1 cellular context compared by ENCODE assay signal in the genomic region with DNA sequence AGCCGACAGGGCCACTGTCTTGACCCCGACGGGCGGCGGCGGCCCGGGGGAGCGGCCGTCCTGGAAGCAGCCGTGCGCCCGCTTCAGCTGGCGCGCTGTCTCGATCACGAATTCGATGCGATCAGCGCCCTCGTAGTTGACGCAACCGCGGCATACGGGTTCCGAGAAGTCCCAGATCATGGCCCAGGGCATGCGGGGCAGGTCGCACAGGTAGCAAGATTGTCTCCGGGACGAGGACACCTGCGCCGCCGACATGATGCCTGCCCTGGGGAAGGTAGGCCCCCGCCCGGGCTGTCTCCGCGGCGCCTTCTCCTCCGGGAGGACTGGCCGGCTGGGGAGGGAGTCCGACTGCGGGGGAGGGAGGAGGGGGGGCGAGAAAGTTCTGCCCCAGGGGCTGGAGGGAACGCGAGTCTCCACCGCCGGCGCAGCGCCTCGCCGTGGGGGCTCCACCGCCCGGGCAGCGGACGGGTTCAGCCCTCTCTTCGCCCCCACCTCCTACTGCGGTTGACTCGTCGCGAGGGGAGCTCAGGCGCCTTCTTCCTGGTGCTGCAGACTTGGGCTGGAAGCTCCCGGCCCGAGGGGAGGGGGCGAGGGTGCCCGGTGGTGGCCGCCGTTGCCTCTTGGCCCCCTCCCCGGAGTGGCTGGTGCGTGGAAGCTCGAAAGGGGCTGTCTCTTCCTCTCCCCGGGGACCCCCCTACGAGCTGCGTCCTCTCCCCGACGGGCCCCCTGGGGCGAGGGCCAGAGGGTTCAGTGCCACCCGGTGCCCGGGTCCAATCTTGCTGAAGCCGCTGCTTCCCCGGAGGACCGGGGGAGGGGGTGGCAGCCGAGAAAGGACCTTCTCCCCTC.
TF ChIP-seq lines count a peak whose summit lies in the region.

No MANE protein-coding gene starts in this region.

TF ChIP-seq in HepG2, 621 proteins besides CTCF, POLR2A, EP300 and RAD21 (continued from another document and continues in another):
- TF ChIP-seq, protein P1, sequence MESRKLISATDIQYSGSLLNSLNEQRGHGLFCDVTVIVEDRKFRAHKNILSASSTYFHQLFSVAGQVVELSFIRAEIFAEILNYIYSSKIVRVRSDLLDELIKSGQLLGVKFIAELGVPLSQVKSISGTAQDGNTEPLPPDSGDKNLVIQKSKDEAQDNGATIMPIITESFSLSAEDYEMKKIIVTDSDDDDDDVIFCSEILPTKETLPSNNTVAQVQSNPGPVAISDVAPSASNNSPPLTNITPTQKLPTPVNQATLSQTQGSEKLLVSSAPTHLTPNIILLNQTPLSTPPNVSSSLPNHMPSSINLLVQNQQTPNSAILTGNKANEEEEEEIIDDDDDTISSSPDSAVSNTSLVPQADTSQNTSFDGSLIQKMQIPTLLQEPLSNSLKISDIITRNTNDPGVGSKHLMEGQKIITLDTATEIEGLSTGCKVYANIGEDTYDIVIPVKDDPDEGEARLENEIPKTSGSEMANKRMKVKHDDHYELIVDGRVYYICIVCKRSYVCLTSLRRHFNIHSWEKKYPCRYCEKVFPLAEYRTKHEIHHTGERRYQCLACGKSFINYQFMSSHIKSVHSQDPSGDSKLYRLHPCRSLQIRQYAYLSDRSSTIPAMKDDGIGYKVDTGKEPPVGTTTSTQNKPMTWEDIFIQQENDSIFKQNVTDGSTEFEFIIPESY (CRISPR knock-in tag; IDR thresholded peaks at IDR 0.05): no peak
- no peak for TF ChIP-seq ZNF207 (IDR thresholded peaks at IDR 0.05; ENCODE audit: borderline replicate concordance)
- peak; percentile 56; the same call in 1 of the 2 replicates for TF ChIP-seq PITX1 (CRISPR knock-in tag; IDR thresholded peaks at IDR 0.05)
- TF ChIP-seq CC2D1A (CRISPR knock-in tag; IDR thresholded peaks at IDR 0.05): no peak
- TF ChIP-seq, protein P2, sequence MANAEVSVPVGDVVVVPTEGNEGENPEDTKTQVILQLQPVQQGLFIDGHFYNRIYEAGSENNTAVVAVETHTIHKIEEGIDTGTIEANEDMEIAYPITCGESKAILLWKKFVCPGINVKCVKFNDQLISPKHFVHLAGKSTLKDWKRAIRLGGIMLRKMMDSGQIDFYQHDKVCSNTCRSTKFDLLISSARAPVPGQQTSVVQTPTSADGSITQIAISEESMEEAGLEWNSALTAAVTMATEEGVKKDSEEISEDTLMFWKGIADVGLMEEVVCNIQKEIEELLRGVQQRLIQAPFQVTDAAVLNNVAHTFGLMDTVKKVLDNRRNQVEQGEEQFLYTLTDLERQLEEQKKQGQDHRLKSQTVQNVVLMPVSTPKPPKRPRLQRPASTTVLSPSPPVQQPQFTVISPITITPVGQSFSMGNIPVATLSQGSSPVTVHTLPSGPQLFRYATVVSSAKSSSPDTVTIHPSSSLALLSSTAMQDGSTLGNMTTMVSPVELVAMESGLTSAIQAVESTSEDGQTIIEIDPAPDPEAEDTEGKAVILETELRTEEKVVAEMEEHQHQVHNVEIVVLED (CRISPR knock-in tag; IDR thresholded peaks at IDR 0.05; ENCODE audit: borderline replicate concordance): no peak
- TF ChIP-seq, protein P3, sequence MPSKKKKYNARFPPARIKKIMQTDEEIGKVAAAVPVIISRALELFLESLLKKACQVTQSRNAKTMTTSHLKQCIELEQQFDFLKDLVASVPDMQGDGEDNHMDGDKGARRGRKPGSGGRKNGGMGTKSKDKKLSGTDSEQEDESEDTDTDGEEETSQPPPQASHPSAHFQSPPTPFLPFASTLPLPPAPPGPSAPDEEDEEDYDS (CRISPR knock-in tag; IDR thresholded peaks at IDR 0.05): no peak
- no peak for TF ChIP-seq TOPORS (CRISPR knock-in tag; IDR thresholded peaks at IDR 0.05)
- TF ChIP-seq CHCHD3 (CRISPR knock-in tag; IDR thresholded peaks at IDR 0.05): no peak
- TF ChIP-seq RXRB (CRISPR knock-in tag; IDR thresholded peaks at IDR 0.05; ENCODE audit: borderline replicate concordance): no peak
- TF ChIP-seq ZSCAN9 (CRISPR knock-in tag; IDR thresholded peaks at IDR 0.05; ENCODE audit: borderline replicate concordance): no peak
- no peak for TF ChIP-seq IKZF1 (IDR thresholded peaks at IDR 0.05)
- no peak for TF ChIP-seq ZZZ3 (CRISPR knock-in tag; IDR thresholded peaks at IDR 0.05; ENCODE audit: borderline replicate concordance)
- TF ChIP-seq ZNF446 (CRISPR knock-in tag; IDR thresholded peaks at IDR 0.05): 0 out of 2 replicates have a peak, but pooled peaks have one; percentile 33
- no peak for TF ChIP-seq SIX4 (CRISPR knock-in tag; IDR thresholded peaks at IDR 0.05)
- TF ChIP-seq, protein P4, sequence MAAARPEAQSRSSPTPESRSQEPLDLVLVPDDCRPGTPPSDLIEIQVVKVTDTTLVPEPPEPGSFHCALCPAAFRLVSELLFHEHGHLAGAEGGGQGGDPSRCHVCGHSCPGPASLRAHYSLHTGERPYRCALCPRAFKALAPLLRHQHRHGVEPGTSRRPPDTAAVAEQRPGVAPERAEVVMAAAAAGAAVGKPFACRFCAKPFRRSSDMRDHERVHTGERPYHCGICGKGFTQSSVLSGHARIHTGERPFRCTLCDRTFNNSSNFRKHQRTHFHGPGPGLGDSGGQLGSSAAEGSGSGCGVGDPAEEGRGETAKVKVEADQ (CRISPR knock-in tag; IDR thresholded peaks at IDR 0.05; ENCODE audit: borderline replicate concordance): no peak
- no peak for TF ChIP-seq MIER2 (CRISPR knock-in tag; IDR thresholded peaks at IDR 0.05)
- TF ChIP-seq SNRNP70 (IDR thresholded peaks at IDR 0.05; ENCODE audit: low read depth, low read length): no peak
- TF ChIP-seq, protein P5, sequence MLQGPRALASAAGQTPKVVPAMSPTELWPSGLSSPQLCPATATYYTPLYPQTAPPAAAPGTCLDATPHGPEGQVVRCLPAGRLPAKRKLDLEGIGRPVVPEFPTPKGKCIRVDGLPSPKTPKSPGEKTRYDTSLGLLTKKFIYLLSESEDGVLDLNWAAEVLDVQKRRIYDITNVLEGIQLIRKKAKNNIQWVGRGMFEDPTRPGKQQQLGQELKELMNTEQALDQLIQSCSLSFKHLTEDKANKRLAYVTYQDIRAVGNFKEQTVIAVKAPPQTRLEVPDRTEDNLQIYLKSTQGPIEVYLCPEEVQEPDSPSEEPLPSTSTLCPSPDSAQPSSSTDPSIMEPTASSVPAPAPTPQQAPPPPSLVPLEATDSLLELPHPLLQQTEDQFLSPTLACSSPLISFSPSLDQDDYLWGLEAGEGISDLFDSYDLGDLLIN (CRISPR knock-in tag; IDR thresholded peaks at IDR 0.05; ENCODE audit: borderline replicate concordance): no peak
- no peak for TF ChIP-seq ZNF260 (CRISPR knock-in tag; IDR thresholded peaks at IDR 0.05; ENCODE audit: borderline replicate concordance, low read depth)
- TF ChIP-seq YEATS2 (CRISPR knock-in tag; IDR thresholded peaks at IDR 0.05; ENCODE audit: borderline replicate concordance): peak; percentile 61; the same call in 1 of the 2 replicates
- no peak for TF ChIP-seq KLF15 (CRISPR knock-in tag; IDR thresholded peaks at IDR 0.05; ENCODE audit: borderline replicate concordance)
- TF ChIP-seq TGIF2 (CRISPR knock-in tag; IDR thresholded peaks at IDR 0.05): no peak
- TF ChIP-seq RARG (CRISPR knock-in tag; IDR thresholded peaks at IDR 0.05; ENCODE audit: low read depth): no peak
- TF ChIP-seq KDM2A (CRISPR knock-in tag; IDR thresholded peaks at IDR 0.05; ENCODE audit: borderline replicate concordance, low read depth): peak; percentile 57; the same call in 1 of the 2 replicates
- TF ChIP-seq PRMT3 (CRISPR knock-in tag; IDR thresholded peaks at IDR 0.05; ENCODE audit: borderline replicate concordance, low read depth): no peak
- TF ChIP-seq ZNF761 (CRISPR knock-in tag; conservative IDR thresholded peaks at IDR 0.05): no peak
- no peak for TF ChIP-seq ZNF850 (CRISPR knock-in tag; conservative IDR thresholded peaks at IDR 0.05)
- no peak for TF ChIP-seq ZSCAN29 (CRISPR knock-in tag; conservative IDR thresholded peaks at IDR 0.05)
- peak; percentile 1; the same call in 1 of the 2 replicates for TF ChIP-seq HOXA3 (CRISPR knock-in tag; IDR thresholded peaks at IDR 0.05)
- no peak for TF ChIP-seq SRSF9 (IDR thresholded peaks at IDR 0.05; ENCODE audit: borderline replicate concordance, insufficient read depth, low read depth, low read length, poor library complexity, severe bottlenecking)
- TF ChIP-seq TBL1XR1 (IDR thresholded peaks at IDR 0.05; ENCODE audit: borderline replicate concordance, low read length, partially characterized antibody): no peak
- no peak for TF ChIP-seq CENPT (CRISPR knock-in tag; IDR thresholded peaks at IDR 0.05; ENCODE audit: low read depth)
- TF ChIP-seq ZNF614 (CRISPR knock-in tag; IDR thresholded peaks at IDR 0.05; ENCODE audit: borderline replicate concordance): no peak
- TF ChIP-seq ZNF567 (CRISPR knock-in tag; IDR thresholded peaks at IDR 0.05; ENCODE audit: borderline replicate concordance): no peak
- TF ChIP-seq TBP (CRISPR knock-in tag; IDR thresholded peaks at IDR 0.05): no peak
- peak; percentile 26 for TF ChIP-seq ASH2L (IDR thresholded peaks at IDR 0.05; ENCODE audit: insufficient read length, low read depth, low read length)
- no peak for TF ChIP-seq NRL (CRISPR knock-in tag; IDR thresholded peaks at IDR 0.05; ENCODE audit: borderline replicate concordance)
- peak; percentile 72; the same call in 1 of the 2 replicates for TF ChIP-seq ZSCAN21 (CRISPR knock-in tag; IDR thresholded peaks at IDR 0.05; ENCODE audit: borderline replicate concordance)
- TF ChIP-seq, protein P6, sequence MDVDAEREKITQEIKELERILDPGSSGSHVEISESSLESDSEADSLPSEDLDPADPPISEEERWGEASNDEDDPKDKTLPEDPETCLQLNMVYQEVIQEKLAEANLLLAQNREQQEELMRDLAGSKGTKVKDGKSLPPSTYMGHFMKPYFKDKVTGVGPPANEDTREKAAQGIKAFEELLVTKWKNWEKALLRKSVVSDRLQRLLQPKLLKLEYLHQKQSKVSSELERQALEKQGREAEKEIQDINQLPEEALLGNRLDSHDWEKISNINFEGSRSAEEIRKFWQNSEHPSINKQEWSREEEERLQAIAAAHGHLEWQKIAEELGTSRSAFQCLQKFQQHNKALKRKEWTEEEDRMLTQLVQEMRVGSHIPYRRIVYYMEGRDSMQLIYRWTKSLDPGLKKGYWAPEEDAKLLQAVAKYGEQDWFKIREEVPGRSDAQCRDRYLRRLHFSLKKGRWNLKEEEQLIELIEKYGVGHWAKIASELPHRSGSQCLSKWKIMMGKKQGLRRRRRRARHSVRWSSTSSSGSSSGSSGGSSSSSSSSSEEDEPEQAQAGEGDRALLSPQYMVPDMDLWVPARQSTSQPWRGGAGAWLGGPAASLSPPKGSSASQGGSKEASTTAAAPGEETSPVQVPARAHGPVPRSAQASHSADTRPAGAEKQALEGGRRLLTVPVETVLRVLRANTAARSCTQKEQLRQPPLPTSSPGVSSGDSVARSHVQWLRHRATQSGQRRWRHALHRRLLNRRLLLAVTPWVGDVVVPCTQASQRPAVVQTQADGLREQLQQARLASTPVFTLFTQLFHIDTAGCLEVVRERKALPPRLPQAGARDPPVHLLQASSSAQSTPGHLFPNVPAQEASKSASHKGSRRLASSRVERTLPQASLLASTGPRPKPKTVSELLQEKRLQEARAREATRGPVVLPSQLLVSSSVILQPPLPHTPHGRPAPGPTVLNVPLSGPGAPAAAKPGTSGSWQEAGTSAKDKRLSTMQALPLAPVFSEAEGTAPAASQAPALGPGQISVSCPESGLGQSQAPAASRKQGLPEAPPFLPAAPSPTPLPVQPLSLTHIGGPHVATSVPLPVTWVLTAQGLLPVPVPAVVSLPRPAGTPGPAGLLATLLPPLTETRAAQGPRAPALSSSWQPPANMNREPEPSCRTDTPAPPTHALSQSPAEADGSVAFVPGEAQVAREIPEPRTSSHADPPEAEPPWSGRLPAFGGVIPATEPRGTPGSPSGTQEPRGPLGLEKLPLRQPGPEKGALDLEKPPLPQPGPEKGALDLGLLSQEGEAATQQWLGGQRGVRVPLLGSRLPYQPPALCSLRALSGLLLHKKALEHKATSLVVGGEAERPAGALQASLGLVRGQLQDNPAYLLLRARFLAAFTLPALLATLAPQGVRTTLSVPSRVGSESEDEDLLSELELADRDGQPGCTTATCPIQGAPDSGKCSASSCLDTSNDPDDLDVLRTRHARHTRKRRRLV (CRISPR knock-in tag; IDR thresholded peaks at IDR 0.05): no peak
- no peak for TF ChIP-seq JUN (CRISPR knock-in tag; IDR thresholded peaks at IDR 0.05)
- TF ChIP-seq MAFF (IDR thresholded peaks at IDR 0.05; ENCODE audit: low read depth, low read length): no peak
- no peak for TF ChIP-seq RAD51 (IDR thresholded peaks at IDR 0.05; ENCODE audit: borderline replicate concordance)
- TF ChIP-seq, protein P7, sequence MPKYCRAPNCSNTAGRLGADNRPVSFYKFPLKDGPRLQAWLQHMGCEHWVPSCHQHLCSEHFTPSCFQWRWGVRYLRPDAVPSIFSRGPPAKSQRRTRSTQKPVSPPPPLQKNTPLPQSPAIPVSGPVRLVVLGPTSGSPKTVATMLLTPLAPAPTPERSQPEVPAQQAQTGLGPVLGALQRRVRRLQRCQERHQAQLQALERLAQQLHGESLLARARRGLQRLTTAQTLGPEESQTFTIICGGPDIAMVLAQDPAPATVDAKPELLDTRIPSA (CRISPR knock-in tag; IDR thresholded peaks at IDR 0.05; ENCODE audit: borderline replicate concordance): no peak
- TF ChIP-seq ZNF317 (CRISPR knock-in tag; IDR thresholded peaks at IDR 0.05): 0 out of 2 replicates have a peak, but pooled peaks have one; percentile 17
- no peak for TF ChIP-seq SATB2 (CRISPR knock-in tag; IDR thresholded peaks at IDR 0.05)
- no peak; the same call in 1 of the 2 replicates for TF ChIP-seq ZNF564 (CRISPR knock-in tag; IDR thresholded peaks at IDR 0.05)
- TF ChIP-seq ATF7-NPFF (CRISPR knock-in tag; IDR thresholded peaks at IDR 0.05; ENCODE audit: low read depth): 0 out of 2 replicates have a peak, but pooled peaks have one; percentile 49
- TF ChIP-seq BCL6 (CRISPR knock-in tag; IDR thresholded peaks at IDR 0.05): no peak; the same call in 1 of the 2 replicates
- TF ChIP-seq ADNP (CRISPR knock-in tag; IDR thresholded peaks at IDR 0.05): no peak
- TF ChIP-seq GATA4 (IDR thresholded peaks at IDR 0.05; ENCODE audit: borderline replicate concordance, low read depth): no peak
- TF ChIP-seq ONECUT2 (CRISPR knock-in tag; IDR thresholded peaks at IDR 0.05): no peak
